In genomic region chr13:28534801-28535200, GRCh38 we compare ENCODE assay signal across 25 cellular contexts. TPM values are rescaled to one million over a fixed set of nuclear protein-coding genes. Genes with fewer than 3 reads are reported as not detected.
"Had no signal": no experiment of that assay in that cellular context is flagged by ENCODE, and none has a peak within 500 bp of the region (broad histone marks: within the 10 kb centered on the region; RNA-seq: fewer than 3 reads in every experiment).

No MANE protein-coding gene starts in this region.

- H3K9me3 ChIP-seq: colonic mucosa, esophagus muscularis mucosa, esophagus squamous epithelium, gastrocnemius medialis, gastroesophageal sphincter, heart left ventricle, heart right ventricle had no signal

- H3K4me1 ChIP-seq: colonic mucosa had no signal

- H3K9me3 Mint-ChIP-seq: dendritic cell treated with granulocyte-macrophage colony-stimulating factor and Interleukin-4, amounts not matched to agents 40 ng/mL and 50 ng/mL, for 4 days; effector memory CD8-positive, alpha-beta T cell had no signal

- H3K4me3 ChIP-seq: colonic mucosa, coronary artery, dorsolateral prefrontal cortex, esophagus muscularis mucosa, esophagus squamous epithelium, gastrocnemius medialis, gastroesophageal sphincter, heart left ventricle, heart right ventricle had no signal

- H3K27ac ChIP-seq: colonic mucosa, coronary artery, dorsolateral prefrontal cortex, epithelial cell of prostate, esophagus muscularis mucosa, esophagus squamous epithelium, foreskin keratinocyte, gastrocnemius medialis, gastroesophageal sphincter, heart left ventricle, heart right ventricle had no signal

- ATAC-seq: effector memory CD8-positive, alpha-beta T cell; esophagus mucosa; foreskin keratinocyte; gastrocnemius medialis; gastroesophageal sphincter; heart left ventricle; heart right ventricle had no signal

- DNase-seq: colonic mucosa; cortex of kidney; dermis blood vessel endothelial cell; dorsolateral prefrontal cortex; effector CD4-positive, alpha-beta T cell; effector CD8-positive, alpha-beta T cell; effector memory CD4-positive, alpha-beta T cell; effector memory CD8-positive, alpha-beta T cell; endodermal cell; erythroblast; esophagus squamous epithelium; foreskin fibroblast; foreskin keratinocyte; foreskin melanocyte; gastrocnemius medialis; glutamatergic neuron; head of caudate nucleus; heart left ventricle; heart right ventricle had no signal

- H3K36me3 ChIP-seq: colonic mucosa, esophagus muscularis mucosa, esophagus squamous epithelium, gastrocnemius medialis, gastroesophageal sphincter, heart left ventricle, heart right ventricle had no signal

- H3K4me3 Mint-ChIP-seq: dendritic cell treated with granulocyte-macrophage colony-stimulating factor and Interleukin-4, amounts not matched to agents 40 ng/mL and 50 ng/mL, for 4 days; effector memory CD8-positive, alpha-beta T cell; endodermal cell had no signal

- H3K27ac Mint-ChIP-seq: dendritic cell treated with granulocyte-macrophage colony-stimulating factor and Interleukin-4, amounts not matched to agents 40 ng/mL and 50 ng/mL, for 4 days; effector memory CD8-positive, alpha-beta T cell; endodermal cell had no signal

RNA-seq across cellular contexts. Expression of gene FLT1, which starts 39.9 kb away (rescaled TPM):
- total RNA-seq: foreskin keratinocyte had no signal
- polyA plus RNA-seq: foreskin keratinocyte had no signal
